In the genomic region with DNA sequence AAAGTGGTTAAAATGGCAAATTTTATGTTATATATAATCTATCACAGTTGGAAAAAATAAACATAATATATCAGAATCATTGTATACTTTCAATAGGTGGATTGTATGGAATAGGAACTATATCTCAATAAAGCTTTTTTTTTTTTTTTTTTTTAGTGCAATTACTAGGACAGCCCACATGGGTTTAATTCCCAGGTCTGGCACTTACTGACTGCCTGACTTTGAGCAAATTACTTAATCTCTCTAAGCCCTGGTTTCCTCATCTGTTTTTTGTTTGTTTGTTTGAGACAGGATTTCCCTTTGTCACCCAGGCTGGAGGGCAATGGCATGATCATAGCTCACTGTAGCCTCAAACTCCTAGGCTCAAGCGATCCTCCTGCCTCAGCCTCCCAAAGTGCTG, we compare ENCODE assay signal across 29 cellular contexts. TPM values are rescaled to one million over a fixed set of nuclear protein-coding genes. Genes with fewer than 3 reads are reported as not detected.
DNase-seq lines count a peak whose midpoint lies in the region; ATAC-seq, FAIRE-seq and TF ChIP-seq lines count a peak whose summit lies in the region.
"Had no signal": no experiment of that assay in that cellular context is flagged by ENCODE, and none has a peak within 500 bp of the region (broad histone marks: within the 10 kb centered on the region; RNA-seq: fewer than 3 reads in every experiment).

No MANE protein-coding gene starts in this region.

- TF ChIP-seq CTCF in PC-9 (conservative IDR thresholded peaks at IDR 0.05) (no peak), type B pancreatic cell (conservative IDR thresholded peaks at IDR 0.05) (peak; percentile 46)

- POLR2A ChIA-PET in PC-9 (lab: Charles Lee; ENCODE audit: unreplicated experiment), result interaction anchor here (1.4 kb wide), 1 partner anchor 9 kb away, joined by 3 read pairs; no protein-coding TSS in a partner anchor

- peaks cover 5% of the 10 kb centered on the region for H3K9me3 Mint-ChIP-seq in type B pancreatic cell
- H3K9me3 Mint-ChIP-seq: activated B cell treated with CpG ODN at 0.5 μM for 24 hours; CD4-positive, alpha-beta T cell; neural crest cell had no signal

- no peak overlapping the region for H3K4me3 Mint-ChIP-seq in type B pancreatic cell
- H3K4me3 Mint-ChIP-seq: activated B cell treated with CpG ODN at 0.5 μM for 24 hours; activated CD8-positive, alpha-beta memory T cell treated with anti-CD3 and anti-CD28 coated beads, Interleukin-2, amount 10 ng/mL, durations not matched to agents 7 days and 5 days; CD4-positive, alpha-beta T cell; neural crest cell had no signal

- CTCF ChIA-PET in PC-9 (lab: Charles Lee), result interaction anchor here (0.6 kb wide), 1 partner anchor 68 kb away, joined by 3 read pairs; no protein-coding TSS in a partner anchor

- peaks cover 29% of the 10 kb centered on the region for H3F3A ChIP-seq in PC-9 (ENCODE audit: insufficient read depth, low read depth)

- H3K4me2 ChIP-seq in PC-9, result no peak overlapping the region

- intact Hi-C loops in PC-9 (cut with micrococcal nuclease; ENCODE audit: unreplicated experiment), result no loop called here

- H4K20me1 ChIP-seq in PC-9 (ENCODE audit: insufficient read depth), result no peaks in the 10 kb centered on the region

- H3K4me1 Mint-ChIP-seq in type B pancreatic cell (ENCODE audit: unreplicated experiment), result peaks cover 8% of the 10 kb centered on the region
- H3K4me1 Mint-ChIP-seq: activated B cell treated with CpG ODN at 0.5 μM for 24 hours had no signal

- FAIRE-seq in G401.6 (lab: Jason Lieb, UNC), result peak; percentile 40
- FAIRE-seq: frontal cortex had no signal

- no peak for DNase-seq in PC-9
- DNase-seq in fibroblast of gingiva (ENCODE audit: low read depth), result peak; percentile 70
- no peak for DNase-seq in type B pancreatic cell (ENCODE audit: extremely low spot score, unreplicated experiment)
- no peak for DNase-seq in DMS153 treated with DMSO at 0.1 percent for 48 hours (lab: John Stamatoyannopoulos, UW; ENCODE audit: unreplicated experiment)
- no peak for DNase-seq in GM03348 (ENCODE audit: low spot score)
- DNase-seq: activated B cell treated with CpG ODN at 0.5 μM for 24 hours; activated CD8-positive, alpha-beta memory T cell treated with anti-CD3 and anti-CD28 coated beads, Interleukin-2, amount 10 ng/mL, durations not matched to agents 7 days and 5 days; activated naive CD4-positive, alpha-beta T cell; activated T-cell treated with anti-CD3 and anti-CD28 coated beads, Interleukin-2, amount 50 U/mL, for 48 hours; adrenal gland; body of pancreas; CD4-positive, alpha-beta T cell; H7; left colon; MM.1S; NCI-H1436; NK-92 treated with Interleukin-12 subunit alpha and Interleukin-12 subunit beta, amount 100 ng/mL, for 24 hours; SHP77 treated with DMSO at 0.1 percent for 48 hours; stimulated activated CD4-positive, alpha-beta T cell treated with anti-CD3 and anti-CD28 coated beads, Interleukin-2, amount 100 ng/mL, for 24 hours; SW 1271; T-helper 9 cell; upper lobe of left lung had no signal

- peaks cover 15% of the 10 kb centered on the region for H3K36me3 Mint-ChIP-seq in type B pancreatic cell

- no TSS peak for BruUV-seq in PC-9 (replicated peaks; lab: Mats Ljungman, UMichigan)

- H3K27ac Mint-ChIP-seq in type B pancreatic cell, result no peak overlapping the region
- H3K27ac Mint-ChIP-seq: activated B cell treated with CpG ODN at 0.5 μM for 24 hours; activated CD8-positive, alpha-beta memory T cell treated with anti-CD3 and anti-CD28 coated beads, Interleukin-2, amount 10 ng/mL, durations not matched to agents 7 days and 5 days; CD4-positive, alpha-beta T cell had no signal

- no peaks in the 10 kb centered on the region for H3K27me3 ChIP-seq in PC-9 (ENCODE audit: insufficient read depth, low read depth)
- H3K27me3 ChIP-seq: adrenal gland, body of pancreas, upper lobe of left lung had no signal

- H3K9me2 ChIP-seq in PC-9 (ENCODE audit: insufficient read depth), result no peaks in the 10 kb centered on the region

- H3K4me1 ChIP-seq in PC-9 (replicated peaks; ENCODE audit: insufficient read depth), result peaks cover 20% of the 10 kb centered on the region
- H3K4me1 ChIP-seq: adrenal gland, body of pancreas, parathyroid adenoma, upper lobe of left lung had no signal

- no peaks in the 10 kb centered on the region for H3K27me3 Mint-ChIP-seq in type B pancreatic cell
- H3K27me3 Mint-ChIP-seq: activated B cell treated with CpG ODN at 0.5 μM for 24 hours; activated CD8-positive, alpha-beta memory T cell treated with anti-CD3 and anti-CD28 coated beads, Interleukin-2, amount 10 ng/mL, durations not matched to agents 7 days and 5 days; CD4-positive, alpha-beta T cell had no signal

- peak overlapping the region; percentile 79; the same call in 1 of the 2 replicates for H3K27ac ChIP-seq in PC-9
- H3K27ac ChIP-seq: adrenal gland, body of pancreas, epithelial cell of prostate, parathyroid adenoma, upper lobe of left lung had no signal

- no peaks in the 10 kb centered on the region for H3K36me3 ChIP-seq in PC-9 (ENCODE audit: low read depth)

- H3K4me3 ChIP-seq in PC-9, result no peak overlapping the region
- H3K4me3 ChIP-seq: adrenal gland, body of pancreas, upper lobe of left lung had no signal

- no peaks in the 10 kb centered on the region for H3K79me2 ChIP-seq in PC-9 (ENCODE audit: low read depth)
- H3K79me2 ChIP-seq: parathyroid adenoma had no signal

- ATAC-seq in HG03432 (IDR thresholded peaks at IDR 0.05; ENCODE audit: unreplicated experiment), result no peak
- ATAC-seq: activated CD8-positive, alpha-beta memory T cell treated with anti-CD3 and anti-CD28 coated beads, Interleukin-2, amount 10 ng/mL, durations not matched to agents 7 days and 5 days; body of pancreas; left colon had no signal

- no peaks in the 10 kb centered on the region for H3K9me3 ChIP-seq in PC-9 (ENCODE audit: insufficient read depth, low read depth)
- H3K9me3 ChIP-seq: adrenal gland, body of pancreas, upper lobe of left lung had no signal

- H2AFZ ChIP-seq in PC-9, result no peak overlapping the region
- H2AFZ ChIP-seq: parathyroid adenoma had no signal

RNA-seq across cellular contexts. Expression of a gene that starts 26.1 kb away (rescaled TPM):
- total RNA-seq in PC-9 (2021) (7.1 and 9.7 TPM in 2 replicates), type B pancreatic cell (ENCODE audit: low replicate concordance) (4.5 and 12.1 TPM in 2 replicates)
- total RNA-seq: NCI-H460 had no signal

RNA-seq across cellular contexts. Expression of a gene that starts 45.0 kb away (rescaled TPM):
- total RNA-seq in PC-9 (2021) (39.8 and 45.6 TPM in 2 replicates), type B pancreatic cell (ENCODE audit: low replicate concordance) (64.1 and 78.6 TPM in 2 replicates)

RNA-seq across cellular contexts. Expression of a gene that starts 52.6 kb away (rescaled TPM):
- total RNA-seq in PC-9 (2021) (not detected in 2 replicates), type B pancreatic cell (ENCODE audit: low replicate concordance) (not detected in 2 replicates)
- total RNA-seq: activated B cell treated with CpG ODN at 0.5 μM for 24 hours; activated CD8-positive, alpha-beta memory T cell treated with anti-CD3 and anti-CD28 coated beads, Interleukin-2, amount 10 ng/mL, durations not matched to agents 7 days and 5 days; body of pancreas; CD4-positive, alpha-beta T cell; H7; left colon; NCI-H460 had no signal
